Comparison of ENCODE assay signal across 7 cellular contexts in genomic region chr20:63741676-63742380, GRCh38. TPM values are rescaled to one million over a fixed set of nuclear protein-coding genes. Genes with fewer than 3 reads are reported as not detected.
A peak's percentile ranks its signal among the peaks of the same experiment; 100 is the strongest.
DNase-seq lines count a peak whose midpoint lies in the region; ATAC-seq and TF ChIP-seq lines count a peak whose summit lies in the region.
"Had no signal": no experiment of that assay in that cellular context is flagged by ENCODE, and none has a peak within 500 bp of the region (broad histone marks: within the 10 kb centered on the region; RNA-seq: fewer than 3 reads in every experiment).

No MANE protein-coding gene starts in this region.

- TF ChIP-seq EP300 in gastroesophageal sphincter (IDR thresholded peaks at IDR 0.05): no peak

- H3K27me3 ChIP-seq in gastroesophageal sphincter: no peaks in the 10 kb centered on the region
- no peaks in the 10 kb centered on the region for H3K27me3 ChIP-seq in thyroid gland

- no peak overlapping the region for H3K27ac Mint-ChIP-seq in activated CD4-positive, alpha-beta T cell treated with anti-CD3 and anti-CD28 coated beads for 36 hours

- H3K4me3 ChIP-seq in gastroesophageal sphincter (peak overlapping the region in 1 of 2 donors; percentile 82), thyroid gland (replicated peaks in 1 of 3) (no peak overlapping the region)

- H3K27me3 Mint-ChIP-seq in activated CD4-positive, alpha-beta T cell treated with anti-CD3 and anti-CD28 coated beads for 36 hours: no peaks in the 10 kb centered on the region

- no peak for DNase-seq in activated CD4-positive, alpha-beta T cell treated with anti-CD3 and anti-CD28 coated beads for 36 hours
- no peak for DNase-seq in activated CD4-positive, alpha-beta T cell treated with anti-CD3 and anti-CD28 coated beads, Interleukin-2, amount 50 U/mL, for 4 hours
- DNase-seq in thyroid gland: no peak
- no peak for DNase-seq in HT-29 (ENCODE audit: low spot score)
- DNase-seq in NCI-H1092 treated with DMSO at 0.1 percent for 48 hours (lab: John Stamatoyannopoulos, UW): no peak
- DNase-seq: erythroblast had no signal

- H3K36me3 ChIP-seq in gastroesophageal sphincter (peaks cover 0 to 50% of the 10 kb centered on the region in 2 donors), thyroid gland (peaks cover 20 to 21% of the 10 kb centered on the region in 2 donors)

- intact Hi-C loops in activated CD4-positive, alpha-beta T cell treated with anti-CD3 and anti-CD28 coated beads for 36 hours (cut with DNase I, micrococcal nuclease): loop anchor here (2.0 to 5.0 kb wide), 2 partner anchors 35 to 83 kb away; partner anchors contain the start of genes ARFRP1 (in 1 of the 2), RTEL1 (in 1 of the 2) and ZGPAT (in 1 of the 2)
- intact Hi-C loops in thyroid gland (cut with DNase I): loop anchor here (5.0 kb wide), 1 partner anchor 205 kb away; the partner anchor contains the start of gene PTK6

- H3K27ac ChIP-seq in gastroesophageal sphincter (peak overlapping the region; percentile 20 to 98 (median 96)), thyroid gland (peak overlapping the region; percentile 54 to 94 (median 88))

- peaks cover 0 to 57% (median 31%) of the 10 kb centered on the region in 3 donors for H3K4me1 ChIP-seq in gastroesophageal sphincter
- peaks cover 19 to 29% of the 10 kb centered on the region in 2 donors for H3K4me1 ChIP-seq in thyroid gland

- TF ChIP-seq POLR2A in gastroesophageal sphincter (IDR thresholded peaks at IDR 0.05) (no peak), thyroid gland (IDR thresholded peaks at IDR 0.05) (no peak)

- CTCF ChIA-PET in activated CD4-positive, alpha-beta T cell treated with anti-CD3 and anti-CD28 coated beads for 36 hours (lab: Charles Lee): interaction anchor here (0.5 to 1.6 kb wide), 4 partner anchors 14 to 204 kb away, joined by 3 to 5 read pairs (median 4); partner anchors contain the start of gene PTK6

- no peak for ATAC-seq in activated CD4-positive, alpha-beta T cell treated with anti-CD3 and anti-CD28 coated beads for 36 hours
- no peak for ATAC-seq in gastroesophageal sphincter

- H3K9me3 Mint-ChIP-seq in activated CD4-positive, alpha-beta T cell treated with anti-CD3 and anti-CD28 coated beads for 36 hours (ENCODE audit: low read depth): no peaks in the 10 kb centered on the region

- POLR2A ChIA-PET in activated CD4-positive, alpha-beta T cell treated with anti-CD3 and anti-CD28 coated beads for 36 hours (lab: Charles Lee): interaction anchor here (0.6 kb wide), 1 partner anchor 28 kb away, joined by 3 read pairs; no protein-coding TSS in a partner anchor

- WGBS in gastroesophageal sphincter (ENCODE audit: low coverage in 1 of 2), 2 donors: 95% methylated on average over 7 of the region's 30 CpGs; no CpG with 5 or more reads in 1 of the 2 donors
- WGBS in thyroid gland, 2 donors: 81 to 88% methylated on average over 19 to 22 of the region's 30 CpGs

- no peaks in the 10 kb centered on the region for H3K9me3 ChIP-seq in gastroesophageal sphincter
- H3K9me3 ChIP-seq in thyroid gland: no peaks in the 10 kb centered on the region

- TF ChIP-seq CTCF in gastroesophageal sphincter (IDR thresholded peaks at IDR 0.05) (no peak), thyroid gland (IDR thresholded peaks at IDR 0.05) (no peak)

- H3K4me3 Mint-ChIP-seq in activated CD4-positive, alpha-beta T cell treated with anti-CD3 and anti-CD28 coated beads for 36 hours: peak overlapping the region; percentile 33

- peaks cover 4% of the 10 kb centered on the region for H3K4me1 Mint-ChIP-seq in activated CD4-positive, alpha-beta T cell treated with anti-CD3 and anti-CD28 coated beads for 36 hours

- peaks cover 2% of the 10 kb centered on the region for H3K36me3 Mint-ChIP-seq in activated CD4-positive, alpha-beta T cell treated with anti-CD3 and anti-CD28 coated beads for 36 hours (ENCODE audit: low read depth)

RNA-seq across cellular contexts. Expression of gene SLC2A4RG, which starts 2.3 kb away (rescaled TPM):
- total RNA-seq in activated CD4-positive, alpha-beta T cell treated with anti-CD3 and anti-CD28 coated beads for 36 hours: 10 to 100 TPM; 30.9 to 34.9 TPM
- total RNA-seq in gastroesophageal sphincter (10 to 100 TPM; 36.5 to 98.7 (median 59.9) TPM), thyroid gland (10 to 100 TPM; 26.0 to 55.9 (median 39.3) TPM)
- 200 and 229 TPM in 2 replicates for total RNA-seq in HT-29 (2014; rRNA removed; shearing (Covaris generic))

RNA-seq across cellular contexts. Expression of gene LIME1, which starts 5.4 kb away (rescaled TPM):
- total RNA-seq in activated CD4-positive, alpha-beta T cell treated with anti-CD3 and anti-CD28 coated beads for 36 hours: 10 to 100 TPM in 1 of 2 experiments, 1 to 10 TPM in 1; 7.3 to 10.2 TPM
- total RNA-seq in gastroesophageal sphincter (10 to 100 TPM in 1 of 4 donors, 1 to 10 TPM in 3; 4.7 to 17.0 (median 7.2) TPM), thyroid gland (10 to 100 TPM in 2 of 4 donors, 1 to 10 TPM in 2; 8.7 to 25.0 (median 11.5) TPM)
- 267 and 295 TPM in 2 replicates for total RNA-seq in HT-29 (2014; rRNA removed; shearing (Covaris generic))

RNA-seq across cellular contexts. Expression of gene ZGPAT, which starts 34.0 kb away (rescaled TPM):
- total RNA-seq in activated CD4-positive, alpha-beta T cell treated with anti-CD3 and anti-CD28 coated beads for 36 hours: 10 to 100 TPM; 15.3 to 21.9 TPM
- total RNA-seq in gastroesophageal sphincter (10 to 100 TPM; 21.7 to 51.7 (median 32.9) TPM), thyroid gland (10 to 100 TPM; 27.7 to 36.3 (median 30.0) TPM)
- 52.1 and 68.6 TPM in 2 replicates for total RNA-seq in HT-29 (2014; rRNA removed; shearing (Covaris generic))

RNA-seq across cellular contexts. Expression of gene ARFRP1, which starts 34.1 kb away (rescaled TPM):
- 10 to 100 TPM; 36.4 to 52.0 TPM for total RNA-seq in activated CD4-positive, alpha-beta T cell treated with anti-CD3 and anti-CD28 coated beads for 36 hours
- total RNA-seq in gastroesophageal sphincter (10 to 100 TPM; 38.9 to 56.4 (median 49.0) TPM), thyroid gland (10 to 100 TPM; 43.6 to 52.1 (median 46.7) TPM)
- total RNA-seq in HT-29 (2014; rRNA removed; shearing (Covaris generic)): 82.0 and 86.1 TPM in 2 replicates

RNA-seq across cellular contexts. Expression of gene TNFRSF6B, which starts 45.4 kb away (rescaled TPM):
- 1 to 10 TPM in 1 of 2 experiments, under 1 TPM in 1; 0.21 to 1.7 TPM for total RNA-seq in activated CD4-positive, alpha-beta T cell treated with anti-CD3 and anti-CD28 coated beads for 36 hours
- total RNA-seq in gastroesophageal sphincter: 10 to 100 TPM in 3 of 4 donors, 1 to 10 TPM in 1; 8.9 to 27.8 (median 15.4) TPM
- 10 to 100 TPM in 2 of 4 donors, 1 to 10 TPM in 2; 6.7 to 15.5 (median 10.5) TPM for total RNA-seq in thyroid gland
- 4.1 and 4.9 TPM in 2 replicates for total RNA-seq in HT-29 (2014; rRNA removed; shearing (Covaris generic))

Comparison
In these comparisons a context has a peak if more than half of its experiments do, and no peak if none do; other contexts are left out.
1. RNA of gene LIME1, which starts 5.4 kb away (total RNA-seq): 267 to 295 TPM in HT-29; 8.7 to 25.0 TPM in thyroid gland, 7.3 to 10.2 TPM in activated CD4-positive, alpha-beta T cell treated with anti-CD3 and anti-CD28 coated beads for 36 hours and 4.7 to 17.0 TPM in gastroesophageal sphincter; every median in the first group is over 10 times any median in the second.